34 cellular contexts compared by ENCODE assay signal in the genomic region with DNA sequence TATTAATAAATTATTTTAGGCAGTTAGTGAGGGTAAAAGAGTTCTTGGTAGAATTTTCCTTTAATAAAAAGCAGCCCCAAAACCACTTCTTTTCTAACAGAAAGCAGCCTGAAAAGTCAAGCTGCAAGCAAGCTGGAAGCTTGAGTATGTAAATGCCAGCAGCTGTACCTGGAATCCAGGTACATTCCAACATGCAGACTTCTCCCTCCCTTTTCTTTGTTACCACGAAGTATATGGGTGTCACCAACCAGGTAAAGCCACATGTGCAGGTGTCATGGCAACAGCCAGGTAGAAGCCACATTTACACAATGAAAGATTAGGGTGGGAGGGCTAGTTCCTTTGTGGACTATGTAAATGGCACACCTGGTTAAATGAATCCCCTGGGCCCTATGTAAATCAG.
DNase-seq lines count a peak whose midpoint lies in the region; ATAC-seq, FAIRE-seq and TF ChIP-seq lines count a peak whose summit lies in the region.
"Had no signal": no experiment of that assay in that cellular context is flagged by ENCODE, and none has a peak within 500 bp of the region (broad histone marks: within the 10 kb centered on the region; RNA-seq: fewer than 3 reads in every experiment).

No MANE protein-coding gene starts in this region.

- H3K27ac ChIP-seq in upper lobe of right lung, result no peak overlapping the region
- H3K27ac ChIP-seq: body of pancreas, HL-60, KMS-11, transverse colon had no signal

- peak; percentile 62 for ATAC-seq in upper lobe of right lung
- ATAC-seq in Right ventricle myocardium inferior, result no peak
- ATAC-seq: activated CD8-positive, alpha-beta T cell treated with anti-CD3 and anti-CD28 coated beads for 36 hours; body of pancreas; esophagus mucosa; natural killer cell; stimulated activated effector memory CD8-positive, alpha-beta T cell treated with anti-CD3 and anti-CD28 coated beads, Interleukin-12 subunit alpha, Interleukin-12 subunit beta, amount 100 ng/mL, for 72 hours had no signal

- no peaks in the 10 kb centered on the region for H3K36me3 ChIP-seq in upper lobe of right lung
- H3K36me3 ChIP-seq: MG63, transverse colon had no signal

- H3K4me3 ChIP-seq in upper lobe of right lung, result no peak overlapping the region
- H3K4me3 ChIP-seq: body of pancreas, lung, MG63, transverse colon had no signal

- TF ChIP-seq POLR2A in H54 (IDR thresholded peaks at IDR 0.05; ENCODE audit: low read depth, low read length), result no peak

- TF ChIP-seq CTCF in upper lobe of right lung (IDR thresholded peaks at IDR 0.05), result no peak

- H3K9me3 ChIP-seq in upper lobe of right lung, result no peaks in the 10 kb centered on the region
- H3K9me3 ChIP-seq: body of pancreas, MG63, transverse colon had no signal

- H3K4me1 ChIP-seq in upper lobe of right lung, result no peaks in the 10 kb centered on the region
- H3K4me1 ChIP-seq: body of pancreas, transverse colon had no signal

- FAIRE-seq in H54 (lab: Jason Lieb, UNC), result no peak
- FAIRE-seq: D721Med, GM18507, GM19239 had no signal

- DNase-seq in NCI-H1417 (lab: John Stamatoyannopoulos, UW) (peak in 2 of 3 experiments; percentile 6 to 58), NCI-H1417 treated with DMSO at 0.1 percent for 48 hours (lab: John Stamatoyannopoulos, UW) (no peak), NCI-H526 (lab: John Stamatoyannopoulos, UW) (peak; percentile 84 to 85), iPS DF 19.7 (ENCODE audit: low read depth, low spot score) (peak; percentile 65), upper lobe of right lung (no peak), Right ventricle myocardium inferior (ENCODE audit: missing footprints) (no peak), H54 (ENCODE audit: insufficient read length, low spot score) (no peak)
- no peak for DNase-seq in activated CD4-positive, alpha-beta T cell treated with anti-CD3 and anti-CD28 coated beads for 4 hours
- DNase-seq: 8988T; activated CD8-positive, alpha-beta memory T cell treated with anti-CD3 and anti-CD28 coated beads, Interleukin-2, amount 50 U/mL, for 48 hours; activated CD8-positive, alpha-beta T cell treated with anti-CD3 and anti-CD28 coated beads for 36 hours; activated naive CD4-positive, alpha-beta T cell treated with anti-CD3 and anti-CD28 coated beads for 36 hours; body of pancreas; dermis blood vessel endothelial cell; endodermal cell; glutamatergic neuron; GOT3; MG63; natural killer cell; NCI-H1105 treated with DMSO at 0.1 percent for 48 hours; NCI-H2107; NCI-H510A; SHP77; stimulated activated CD4-positive, alpha-beta T cell treated with anti-CD3 and anti-CD28 coated beads, Interleukin-4, amount 100 ng/mL, for 4 hours; T-helper 2 cell; transverse colon had no signal

- no peaks in the 10 kb centered on the region for H3K27me3 ChIP-seq in upper lobe of right lung
- H3K27me3 ChIP-seq: body of pancreas, MG63, transverse colon had no signal

- intact Hi-C loops in upper lobe of right lung (cut with DNase I) (no loop called here), Right ventricle myocardium inferior (cut with DNase I) (no loop called here)

Comparison
In these comparisons a context has a peak if more than half of its experiments do, and no peak if none do; other contexts are left out.
1. DNase-seq: peak in NCI-H1417 (2 of 3), NCI-H526 (2 of 2) and iPS DF 19.7 (single experiment); none in NCI-H1417 treated with DMSO at 0.1 percent for 48 hours (single experiment), upper lobe of right lung (single experiment), activated CD4-positive, alpha-beta T cell treated with anti-CD3 and anti-CD28 coated beads for 4 hours (0 of 2), Right ventricle myocardium inferior (single experiment) and H54 (single experiment).